ENCODE assay signal across 11 cellular contexts in the genomic region with DNA sequence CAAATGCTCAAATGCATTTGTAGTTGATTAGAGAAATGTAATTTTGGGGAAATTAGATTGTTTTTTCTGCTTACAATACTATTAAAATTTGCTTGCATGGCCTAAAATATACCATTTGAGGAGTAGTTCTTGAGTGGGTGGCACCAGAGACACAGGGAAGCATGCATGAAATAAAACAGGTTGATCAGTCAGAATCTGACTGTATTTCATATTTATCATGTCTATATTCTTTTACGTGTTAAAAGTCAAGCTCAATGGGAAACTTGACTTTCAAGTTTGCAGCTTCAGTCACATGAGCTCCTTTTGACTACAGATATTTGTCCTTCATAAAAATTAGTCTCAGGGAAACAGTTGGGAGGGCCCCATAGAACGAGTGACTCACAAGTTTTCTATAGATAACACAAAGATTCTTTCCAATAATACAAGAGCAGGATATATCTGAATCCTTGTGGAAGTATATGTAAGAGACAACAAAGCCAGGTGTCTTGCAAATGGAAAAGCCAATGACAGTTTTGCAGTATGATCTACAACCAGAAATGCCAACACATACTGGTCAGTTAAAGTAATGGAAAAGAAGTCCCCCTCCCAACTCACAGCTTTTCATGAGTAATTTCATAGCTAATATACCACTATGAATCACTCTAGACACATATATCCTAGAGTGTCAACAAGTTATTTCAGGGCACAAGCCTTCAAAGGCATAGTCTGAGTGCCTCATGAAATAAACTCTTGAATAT. TPM values are rescaled to one million over a fixed set of nuclear protein-coding genes. Genes with fewer than 3 reads are reported as not detected.
DNase-seq lines count a peak whose midpoint lies in the region; ATAC-seq and TF ChIP-seq lines count a peak whose summit lies in the region.
"Had no signal": no experiment of that assay in that cellular context is flagged by ENCODE, and none has a peak within 500 bp of the region (broad histone marks: within the 10 kb centered on the region; RNA-seq: fewer than 3 reads in every experiment).

No MANE protein-coding gene starts in this region.

- no peaks in the 10 kb centered on the region for H3K9me3 Mint-ChIP-seq in activated T-helper 17 cell treated with anti-CD3 and anti-CD28 coated beads, Interleukin-2, amount 50 U/mL, for 72 hours

- peaks cover 25% of the 10 kb centered on the region for H3K4me1 Mint-ChIP-seq in activated T-helper 17 cell treated with anti-CD3 and anti-CD28 coated beads, Interleukin-2, amount 50 U/mL, for 72 hours

- peak overlapping the region; percentile 81 for H3K27ac Mint-ChIP-seq in activated T-helper 17 cell treated with anti-CD3 and anti-CD28 coated beads, Interleukin-2, amount 50 U/mL, for 72 hours

- in situ Hi-C loops in GM13977 (cut with MboI; ENCODE audit: low pct_unique_long_range_greater_than_20kb, low sequenced_read_pairs, unreplicated experiment) = no loop called here

- peaks cover 83% of the 10 kb centered on the region for H3K36me3 Mint-ChIP-seq in activated T-helper 17 cell treated with anti-CD3 and anti-CD28 coated beads, Interleukin-2, amount 50 U/mL, for 72 hours (ENCODE audit: low read depth)

- H3K27me3 Mint-ChIP-seq in activated T-helper 17 cell treated with anti-CD3 and anti-CD28 coated beads, Interleukin-2, amount 50 U/mL, for 72 hours = no peaks in the 10 kb centered on the region

- ATAC-seq in activated T-helper 17 cell treated with anti-CD3 and anti-CD28 coated beads, Interleukin-2, amount 50 U/mL, for 72 hours (replicated peaks) = peak; percentile 96
- ATAC-seq in left colon (peak; percentile 34), GM19455 (IDR thresholded peaks at IDR 0.05; ENCODE audit: unreplicated experiment) (no peak), GM21723 (IDR thresholded peaks at IDR 0.05; ENCODE audit: unreplicated experiment) (no peak), HG03139 (IDR thresholded peaks at IDR 0.05; ENCODE audit: unreplicated experiment) (no peak)

- TF ChIP-seq CTCF in GM13977 (IDR thresholded peaks at IDR 0.05; ENCODE audit: extremely low read depth, insufficient read depth, missing control alignments) = no peak

- DNase-seq in AG08395 (ENCODE audit: low spot score) (peak; percentile 51), GM13977 (ENCODE audit: low spot score) (peak; percentile 36), left colon (no peak), kidney glomerular epithelial cell (lab: John Stamatoyannopoulos, UW) (no peak)
- DNase-seq: activated CD8-positive, alpha-beta memory T cell treated with anti-CD3 and anti-CD28 coated beads, Interleukin-2, amount 50 U/mL, for 48 hours; NCI-H82; testis had no signal

- peak overlapping the region; percentile 43 for H3K4me3 Mint-ChIP-seq in activated T-helper 17 cell treated with anti-CD3 and anti-CD28 coated beads, Interleukin-2, amount 50 U/mL, for 72 hours

- intact Hi-C loops in left colon (cut with DNase I, micrococcal nuclease) = no loop called here

RNA-seq across cellular contexts. Expression of a gene that starts 42.2 kb away (rescaled TPM):
- 10 to 100 TPM in 1 of 2 donors, 1 to 10 TPM in 1; 2.5 to 12.0 TPM for total RNA-seq in activated T-helper 17 cell treated with anti-CD3 and anti-CD28 coated beads, Interleukin-2, amount 50 U/mL, for 72 hours
- 1 to 10 TPM; 2.9 to 4.4 TPM for total RNA-seq in left colon

Comparison
In these comparisons a context has a peak if more than half of its experiments do, and no peak if none do; other contexts are left out.
1. DNase-seq: peak in AG08395 (single experiment) and GM13977 (single experiment); none in left colon (0 of 2) and kidney glomerular epithelial cell (single experiment).
2. ATAC-seq: peak in activated T-helper 17 cell treated with anti-CD3 and anti-CD28 coated beads, Interleukin-2, amount 50 U/mL, for 72 hours (single experiment) and left colon (single experiment); none in GM19455 (single experiment), GM21723 (single experiment) and HG03139 (single experiment).